In the genomic region with DNA sequence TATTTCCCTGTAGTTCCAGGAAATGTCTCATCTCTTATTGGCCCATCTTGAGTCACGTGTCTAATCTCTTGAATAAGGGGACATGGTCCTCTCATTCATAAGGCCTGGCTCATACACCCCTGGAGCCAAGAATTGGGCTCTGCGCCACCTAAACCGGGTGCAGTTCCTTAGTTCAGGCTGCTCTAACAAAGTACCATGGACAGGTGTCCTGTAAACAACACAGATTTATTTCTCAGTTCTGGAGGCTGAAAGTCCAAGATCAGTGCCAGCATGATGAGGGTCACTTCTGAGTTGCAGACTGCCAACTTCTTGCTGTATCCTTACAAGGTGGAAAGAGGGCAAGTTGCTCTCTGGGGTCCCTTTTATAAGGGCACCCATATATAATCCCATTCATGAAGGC, we compare ENCODE assay signal across 27 cellular contexts.
"Had no signal": no experiment of that assay in that cellular context is flagged by ENCODE, and none has a peak within 500 bp of the region (broad histone marks: within the 10 kb centered on the region; RNA-seq: fewer than 3 reads in every experiment).

No MANE protein-coding gene starts in this region.

- DNase-seq: colonic mucosa; cortex of kidney; dermis blood vessel endothelial cell; dorsolateral prefrontal cortex; effector CD4-positive, alpha-beta T cell; effector CD8-positive, alpha-beta T cell; effector memory CD4-positive, alpha-beta T cell; effector memory CD8-positive, alpha-beta T cell; endodermal cell; erythroblast; esophagus squamous epithelium; foreskin fibroblast; foreskin keratinocyte; foreskin melanocyte; gastrocnemius medialis; glutamatergic neuron; heart left ventricle; heart right ventricle had no signal

- H3K4me3 ChIP-seq: colonic mucosa, coronary artery, dorsolateral prefrontal cortex, esophagus muscularis mucosa, esophagus squamous epithelium, gastrocnemius medialis, gastroesophageal sphincter, heart left ventricle, heart right ventricle, hepatocyte had no signal

- H3K4me1 ChIP-seq: colonic mucosa, foreskin keratinocyte, gastrocnemius medialis had no signal

- H3K36me3 ChIP-seq: colonic mucosa, esophagus squamous epithelium, gastrocnemius medialis, gastroesophageal sphincter, heart left ventricle, heart right ventricle had no signal

- ATAC-seq: effector memory CD8-positive, alpha-beta T cell; esophagus mucosa; foreskin keratinocyte; gastrocnemius medialis; gastroesophageal sphincter; heart left ventricle; heart right ventricle had no signal

- H3K9me3 ChIP-seq: colonic mucosa, esophagus muscularis mucosa, esophagus squamous epithelium, gastrocnemius medialis, gastroesophageal sphincter, heart left ventricle, heart right ventricle had no signal

- H3K27ac ChIP-seq: colonic mucosa, coronary artery, dorsolateral prefrontal cortex, epithelial cell of prostate, esophagus muscularis mucosa, esophagus squamous epithelium, foreskin keratinocyte, gastrocnemius medialis, gastroesophageal sphincter, heart left ventricle, heart right ventricle, hepatocyte had no signal

- H3K4me2 ChIP-seq: hepatocyte had no signal

- H3K27me3 ChIP-seq: colonic mucosa, dorsolateral prefrontal cortex, foreskin keratinocyte, gastrocnemius medialis had no signal

- H2AFZ ChIP-seq: hepatocyte had no signal

- FAIRE-seq: endometrium, endothelial cell of umbilical vein, frontal cortex had no signal

- H3K79me2 ChIP-seq: hepatocyte had no signal
